In genomic region chr2:16171425-16171920, GRCh38 we compare ENCODE assay signal across 21 cellular contexts.
A peak's percentile ranks its signal among the peaks of the same experiment; 100 is the strongest.
DNase-seq lines count a peak whose midpoint lies in the region; ATAC-seq, FAIRE-seq and TF ChIP-seq lines count a peak whose summit lies in the region.
"Had no signal": no experiment of that assay in that cellular context is flagged by ENCODE, and none has a peak within 500 bp of the region (broad histone marks: within the 10 kb centered on the region; RNA-seq: fewer than 3 reads in every experiment).

No MANE protein-coding gene starts in this region.

- TF ChIP-seq POLR2A in H1 (IDR thresholded peaks at IDR 0.05; ENCODE audit: control extremely low read depth in 1 of 2, low read depth in 2 of 2, low read length in 2 of 2): no peak

- no peak overlapping the region for H2BK120ac ChIP-seq in H1 (replicated peaks; ENCODE audit: low read depth, low read length)

- CTCF ChIA-PET in H1 (lab: Charles Lee; ENCODE audit: partially characterized antibody): interaction anchor here (0.6 to 1.5 kb wide), 5 partner anchors 10 to 285 kb away, joined by 3 read pairs; no protein-coding TSS in a partner anchor

- no peak overlapping the region for H2BK12ac ChIP-seq in H1 (ENCODE audit: low read depth, low read length)

- H3K79me1 ChIP-seq in H1 (ENCODE audit: low read depth, low read length): no peaks in the 10 kb centered on the region

- H4K20me1 ChIP-seq in H1 (replicated peaks in 1 of 2; ENCODE audit: control insufficient read depth in 1 of 2, insufficient read depth in 2 of 2, low read length in 2 of 2): no peaks in the 10 kb centered on the region
- H4K20me1 ChIP-seq: BLaER1 treated with 17β-estradiol and CSF1 and Interleukin-3, amounts not matched to agents 10 nM and 100 nM had no signal

- DNase-seq in NCI-H226 (peak; percentile 15), H1 (ENCODE audit: low read depth in 1 of 2, low spot score in 2 of 2) (no peak), neural crest cell (ENCODE audit: low read depth, low spot score) (no peak), HPDE6-E6E7 (ENCODE audit: extremely low spot score) (no peak), ecto neural progenitor cell (ENCODE audit: low spot score) (no peak)
- DNase-seq: 8988T; ACHN; Caco-2; Calu3; CD4-positive, alpha-beta T cell; CD8-positive, alpha-beta T cell; DMS79 treated with DMSO at 0.1 percent for 48 hours; GF-D8 had no signal

- TF ChIP-seq CTCF in H1 (IDR thresholded peaks at IDR 0.05; ENCODE audit: control extremely low read depth in 1 of 3, insufficient read depth in 1 of 3, low read depth in 1 of 3, low read length in 3 of 3) (no peak), neural crest cell (conservative IDR thresholded peaks at IDR 0.05) (no peak)

- no peak overlapping the region for H3K56ac ChIP-seq in H1 (replicated peaks; ENCODE audit: insufficient read length, low read depth, low read length)

- H3K4me1 Mint-ChIP-seq in neural crest cell: peaks cover 46% of the 10 kb centered on the region

- POLR2A ChIA-PET in H1 (lab: Charles Lee; ENCODE audit: partially characterized antibody): interaction anchor here (1.2 kb wide), 1 partner anchor 8 kb away, joined by 4 read pairs; no protein-coding TSS in a partner anchor

- H3K14ac ChIP-seq in H1 (ENCODE audit: insufficient read length): no peak overlapping the region

- no peaks in the 10 kb centered on the region for H3K23me2 ChIP-seq in H1 (ENCODE audit: low read depth, low read length)

- no peak overlapping the region; the same call in 1 of the 2 replicates for H3K18ac ChIP-seq in H1 (ENCODE audit: extremely low read depth, low read length)

- no peak overlapping the region for H3K27ac ChIP-seq in H1 (ENCODE audit: low read depth, low read length)
- H3K27ac ChIP-seq: BLaER1 treated with 17β-estradiol and CSF1 and Interleukin-3, amounts not matched to agents 10 nM and 100 nM; C4-2B had no signal

- H2BK15ac ChIP-seq in H1 (ENCODE audit: low read length): no peak overlapping the region

- no peak overlapping the region for H3K9ac ChIP-seq in H1 (replicated peaks in 1 of 4; ENCODE audit: extremely low read depth in 1 of 4, low read depth in 3 of 4, low read length in 3 of 4)
- H3K9ac ChIP-seq: BLaER1 treated with 17β-estradiol and CSF1 and Interleukin-3, amounts not matched to agents 10 nM and 100 nM had no signal

- H2AK5ac ChIP-seq in H1 (ENCODE audit: low read depth, low read length): 0 out of 2 replicates have a peak overlapping the region, but pooled peaks have one; percentile 16

- H3K4me3 Mint-ChIP-seq in neural crest cell: no peak overlapping the region
- H3K4me3 Mint-ChIP-seq: CD4-positive, alpha-beta T cell; CD8-positive, alpha-beta T cell had no signal

- H3K27me3 ChIP-seq in H1 (replicated peaks in 1 of 4; ENCODE audit: control insufficient read depth in 3 of 4, extremely low read depth in 1 of 4, insufficient read depth in 3 of 4, low read length in 3 of 4): no peaks in the 10 kb centered on the region
- H3K27me3 ChIP-seq: BLaER1 treated with 17β-estradiol and CSF1 and Interleukin-3, amounts not matched to agents 10 nM and 100 nM had no signal

- H3K36me3 Mint-ChIP-seq in neural crest cell (ENCODE audit: low read depth): no peaks in the 10 kb centered on the region
- H3K36me3 Mint-ChIP-seq: CD8-positive, alpha-beta T cell had no signal

- H3K9me3 Mint-ChIP-seq in neural crest cell: no peaks in the 10 kb centered on the region
- H3K9me3 Mint-ChIP-seq: CD4-positive, alpha-beta T cell; CD8-positive, alpha-beta T cell had no signal

- no peak overlapping the region for H3K23ac ChIP-seq in H1 (ENCODE audit: insufficient read length)

- no peak overlapping the region for H3K4ac ChIP-seq in H1 (replicated peaks; ENCODE audit: insufficient read length, low read depth, low read length)

- no peak overlapping the region for H4K91ac ChIP-seq in H1 (replicated peaks; ENCODE audit: insufficient read length, low read length)

- no peaks in the 10 kb centered on the region for H3K9me3 ChIP-seq in H1 (ENCODE audit: insufficient read depth in 2 of 2, low read depth in 1 of 2, low read length in 1 of 2)
- H3K9me3 ChIP-seq: Caco-2 had no signal

- H2BK5ac ChIP-seq in H1 (ENCODE audit: low read depth, low read length): no peak overlapping the region

- H3K27ac Mint-ChIP-seq in neural crest cell (ENCODE audit: unreplicated experiment): peak overlapping the region; percentile 31
- H3K27ac Mint-ChIP-seq: CD4-positive, alpha-beta T cell; CD8-positive, alpha-beta T cell had no signal

- H4K8ac ChIP-seq in H1 (ENCODE audit: extremely low read depth, insufficient read depth, low read length): no peak overlapping the region

- 93% methylated on average over 3 of the region's 3 CpGs; no CpG with 5 or more reads in 1 of the 2 experiments for WGBS in H1 (ENCODE audit: extremely low coverage in 1 of 2, insufficient coverage in 1 of 2, insufficient read length in 1 of 2, insufficient replicate concordance in 2 of 2, low coverage in 1 of 2, low lambda C conversion rate in 2 of 2, missing lambda C conversion rate in 1 of 2), 2 experiments

- no peaks in the 10 kb centered on the region for H3K27me3 Mint-ChIP-seq in neural crest cell (ENCODE audit: low read depth)
- H3K27me3 Mint-ChIP-seq: CD4-positive, alpha-beta T cell had no signal

- H3K4me2 ChIP-seq in H1 (ENCODE audit: insufficient read depth in 1 of 2, low read depth in 2 of 2, low read length in 2 of 2): no peak overlapping the region
- H3K4me2 ChIP-seq: BLaER1 treated with 17β-estradiol and CSF1 and Interleukin-3, amounts not matched to agents 10 nM and 100 nM had no signal

- no peak for TF ChIP-seq RAD21 in H1 (IDR thresholded peaks at IDR 0.05 in 1 of 2, conservative IDR thresholded peaks at IDR 0.05 in 1 of 2; ENCODE audit: low read depth in 2 of 2, low read length in 2 of 2)

- H2AFZ ChIP-seq in H1 (ENCODE audit: low read length): no peak overlapping the region; the same call in 1 of the 2 replicates

- H3K4me3 ChIP-seq in H1 (ENCODE audit: extremely low read depth in 1 of 4, insufficient read depth in 2 of 4, low read depth in 3 of 4, low read length in 4 of 4): no peak overlapping the region
- H3K4me3 ChIP-seq: BLaER1 treated with 17β-estradiol and CSF1 and Interleukin-3, amounts not matched to agents 10 nM and 100 nM had no signal

- FAIRE-seq in H1 (lab: Jason Lieb, UNC): no peak
- FAIRE-seq: A204.1, D721Med, G401.6, GM12891, GM19239 had no signal

- H2BK20ac ChIP-seq in H1 (ENCODE audit: low read length): no peak overlapping the region

- no peaks in the 10 kb centered on the region for H3K79me2 ChIP-seq in H1 (ENCODE audit: control insufficient read depth in 1 of 2, insufficient read depth in 2 of 2, low read length in 2 of 2)

- H3K36me3 ChIP-seq in H1 (ENCODE audit: control insufficient read depth in 2 of 4, insufficient read depth in 4 of 4, low read length in 3 of 4): no peaks in the 10 kb centered on the region
- H3K36me3 ChIP-seq: BLaER1 treated with 17β-estradiol and CSF1 and Interleukin-3, amounts not matched to agents 10 nM and 100 nM had no signal

- no peak for ATAC-seq in HG03565 (IDR thresholded peaks at IDR 0.05; ENCODE audit: unreplicated experiment)
- ATAC-seq: CD8-positive, alpha-beta T cell had no signal

- peaks cover 0 to 9% (median 5%) of the 10 kb centered on the region in 4 experiments; a peak in 4 of 7 replicates for H3K4me1 ChIP-seq in H1 (replicated peaks in 1 of 4; ENCODE audit: control insufficient read depth in 3 of 4, insufficient read depth in 4 of 4, low read length in 3 of 4)
- H3K4me1 ChIP-seq: BLaER1 treated with 17β-estradiol and CSF1 and Interleukin-3, amounts not matched to agents 10 nM and 100 nM had no signal

- no peak for TF ChIP-seq EP300 in H1 (IDR thresholded peaks at IDR 0.05; ENCODE audit: borderline replicate concordance in 1 of 2, low read depth in 2 of 2, low read length in 2 of 2)

- no peak overlapping the region for H4K5ac ChIP-seq in H1 (ENCODE audit: insufficient read length, low read depth, low read length)

TF ChIP-seq in H1, 55 proteins besides CTCF, POLR2A, EP300 and RAD21:
- TF ChIP-seq CBX8 (IDR thresholded peaks at IDR 0.05; ENCODE audit: borderline replicate concordance, low read depth, low read length) (no peak), RNF2 (IDR thresholded peaks at IDR 0.05; ENCODE audit: borderline replicate concordance, low read depth, low read length, missing control alignments, poor library complexity, severe bottlenecking) (no peak), YY1 (IDR thresholded peaks at IDR 0.05; ENCODE audit: low read depth, low read length) (no peak), CEBPB (IDR thresholded peaks at IDR 0.05; ENCODE audit: low read depth, low read length) (no peak), RFX5 (IDR thresholded peaks at IDR 0.05; ENCODE audit: borderline replicate concordance, low read depth, low read length) (no peak), RXRA (IDR thresholded peaks at IDR 0.05; ENCODE audit: insufficient read depth, low read depth, low read length) (no peak)
